In the genomic region with DNA sequence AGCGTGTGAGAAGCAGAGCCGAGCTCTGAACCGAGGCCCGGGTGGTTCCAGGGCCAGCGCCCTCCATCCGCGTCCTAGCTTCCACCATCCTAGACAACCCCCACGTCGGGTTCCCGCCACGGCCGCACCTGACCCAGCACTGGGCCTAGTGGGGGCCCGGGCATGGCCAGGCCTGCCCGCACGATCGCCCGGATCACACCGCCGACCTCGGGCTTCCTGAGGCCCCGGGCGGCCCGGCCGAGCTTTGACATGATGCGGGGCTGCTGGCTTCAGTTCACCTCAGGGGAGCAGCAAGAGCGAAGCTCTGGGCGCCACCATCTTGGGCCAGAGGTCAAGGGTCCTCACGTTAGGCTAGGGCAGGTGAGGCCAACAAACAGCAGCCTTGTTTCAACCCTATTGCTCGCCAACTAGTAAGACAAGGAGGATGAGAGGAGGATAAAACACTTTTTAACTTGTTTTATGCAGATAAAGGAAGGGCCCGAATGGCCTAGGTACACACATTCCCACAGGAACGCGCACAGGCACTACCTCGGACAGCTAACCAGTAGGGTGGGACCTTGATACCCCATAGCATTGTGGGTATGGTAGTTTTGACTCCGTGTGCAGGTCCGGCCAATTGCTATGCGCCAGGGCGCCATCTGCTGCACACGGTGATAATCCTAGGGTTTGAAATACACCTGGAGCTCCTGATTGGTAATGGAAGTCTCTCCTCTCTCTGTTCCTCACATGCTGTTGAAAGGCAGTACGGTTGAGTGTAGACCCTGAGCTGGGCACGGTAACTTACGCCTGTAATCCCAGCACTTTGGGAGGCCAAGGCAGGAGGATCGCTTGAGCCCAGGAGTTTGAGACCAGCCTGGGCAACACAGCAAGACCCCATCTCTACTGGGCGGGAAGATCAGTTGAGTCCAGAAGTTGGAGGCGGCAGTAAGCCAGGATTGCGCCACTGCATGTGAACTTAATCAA, we compare ENCODE assay signal across 1 cellular context.
A peak's percentile ranks its signal among the peaks of the same experiment; 100 is the strongest.
TF ChIP-seq lines count a peak whose summit lies in the region.

Gene MRPL11, minus strand, starts transcription at position 345 of the 963 bp plus-strand sequence. Its CDS starts 94 bp downstream, at position 251.

TF ChIP-seq in HepG2, 621 proteins besides CTCF, POLR2A, EP300 and RAD21 (continued from another document):
- TF ChIP-seq, protein P1, sequence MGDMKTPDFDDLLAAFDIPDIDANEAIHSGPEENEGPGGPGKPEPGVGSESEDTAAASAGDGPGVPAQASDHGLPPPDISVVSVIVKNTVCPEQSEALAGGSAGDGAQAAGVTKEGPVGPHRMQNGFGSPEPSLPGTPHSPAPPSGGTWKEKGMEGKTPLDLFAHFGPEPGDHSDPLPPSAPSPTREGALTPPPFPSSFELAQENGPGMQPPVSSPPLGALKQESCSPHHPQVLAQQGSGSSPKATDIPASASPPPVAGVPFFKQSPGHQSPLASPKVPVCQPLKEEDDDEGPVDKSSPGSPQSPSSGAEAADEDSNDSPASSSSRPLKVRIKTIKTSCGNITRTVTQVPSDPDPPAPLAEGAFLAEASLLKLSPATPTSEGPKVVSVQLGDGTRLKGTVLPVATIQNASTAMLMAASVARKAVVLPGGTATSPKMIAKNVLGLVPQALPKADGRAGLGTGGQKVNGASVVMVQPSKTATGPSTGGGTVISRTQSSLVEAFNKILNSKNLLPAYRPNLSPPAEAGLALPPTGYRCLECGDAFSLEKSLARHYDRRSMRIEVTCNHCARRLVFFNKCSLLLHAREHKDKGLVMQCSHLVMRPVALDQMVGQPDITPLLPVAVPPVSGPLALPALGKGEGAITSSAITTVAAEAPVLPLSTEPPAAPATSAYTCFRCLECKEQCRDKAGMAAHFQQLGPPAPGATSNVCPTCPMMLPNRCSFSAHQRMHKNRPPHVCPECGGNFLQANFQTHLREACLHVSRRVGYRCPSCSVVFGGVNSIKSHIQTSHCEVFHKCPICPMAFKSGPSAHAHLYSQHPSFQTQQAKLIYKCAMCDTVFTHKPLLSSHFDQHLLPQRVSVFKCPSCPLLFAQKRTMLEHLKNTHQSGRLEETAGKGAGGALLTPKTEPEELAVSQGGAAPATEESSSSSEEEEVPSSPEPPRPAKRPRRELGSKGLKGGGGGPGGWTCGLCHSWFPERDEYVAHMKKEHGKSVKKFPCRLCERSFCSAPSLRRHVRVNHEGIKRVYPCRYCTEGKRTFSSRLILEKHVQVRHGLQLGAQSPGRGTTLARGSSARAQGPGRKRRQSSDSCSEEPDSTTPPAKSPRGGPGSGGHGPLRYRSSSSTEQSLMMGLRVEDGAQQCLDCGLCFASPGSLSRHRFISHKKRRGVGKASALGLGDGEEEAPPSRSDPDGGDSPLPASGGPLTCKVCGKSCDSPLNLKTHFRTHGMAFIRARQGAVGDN (CRISPR knock-in tag; IDR thresholded peaks at IDR 0.05): peak; percentile 81
- TF ChIP-seq, protein P2, sequence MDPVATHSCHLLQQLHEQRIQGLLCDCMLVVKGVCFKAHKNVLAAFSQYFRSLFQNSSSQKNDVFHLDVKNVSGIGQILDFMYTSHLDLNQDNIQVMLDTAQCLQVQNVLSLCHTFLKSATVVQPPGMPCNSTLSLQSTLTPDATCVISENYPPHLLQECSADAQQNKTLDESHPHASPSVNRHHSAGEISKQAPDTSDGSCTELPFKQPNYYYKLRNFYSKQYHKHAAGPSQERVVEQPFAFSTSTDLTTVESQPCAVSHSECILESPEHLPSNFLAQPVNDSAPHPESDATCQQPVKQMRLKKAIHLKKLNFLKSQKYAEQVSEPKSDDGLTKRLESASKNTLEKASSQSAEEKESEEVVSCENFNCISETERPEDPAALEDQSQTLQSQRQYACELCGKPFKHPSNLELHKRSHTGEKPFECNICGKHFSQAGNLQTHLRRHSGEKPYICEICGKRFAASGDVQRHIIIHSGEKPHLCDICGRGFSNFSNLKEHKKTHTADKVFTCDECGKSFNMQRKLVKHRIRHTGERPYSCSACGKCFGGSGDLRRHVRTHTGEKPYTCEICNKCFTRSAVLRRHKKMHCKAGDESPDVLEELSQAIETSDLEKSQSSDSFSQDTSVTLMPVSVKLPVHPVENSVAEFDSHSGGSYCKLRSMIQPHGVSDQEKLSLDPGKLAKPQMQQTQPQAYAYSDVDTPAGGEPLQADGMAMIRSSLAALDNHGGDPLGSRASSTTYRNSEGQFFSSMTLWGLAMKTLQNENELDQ (CRISPR knock-in tag; IDR thresholded peaks at IDR 0.05; ENCODE audit: borderline replicate concordance): no peak
- TF ChIP-seq DPF2 (CRISPR knock-in tag; IDR thresholded peaks at IDR 0.05; ENCODE audit: borderline replicate concordance, low read depth) (no peak), YEATS2 (CRISPR knock-in tag; IDR thresholded peaks at IDR 0.05; ENCODE audit: borderline replicate concordance) (peak; percentile 72), ZFP82 (CRISPR knock-in tag; IDR thresholded peaks at IDR 0.05; ENCODE audit: borderline replicate concordance) (no peak), ZNF557 (CRISPR knock-in tag; IDR thresholded peaks at IDR 0.05) (no peak), ZNF326 (CRISPR knock-in tag; IDR thresholded peaks at IDR 0.05; ENCODE audit: borderline replicate concordance) (no peak), SMAD1 (CRISPR knock-in tag; IDR thresholded peaks at IDR 0.05; ENCODE audit: borderline replicate concordance, low read depth) (0 out of 2 replicates have a peak, but pooled peaks have one; percentile 63), ZNF576 (CRISPR knock-in tag; IDR thresholded peaks at IDR 0.05) (peak; percentile 62; the same call in 1 of the 2 replicates), ZNF33B (CRISPR knock-in tag; IDR thresholded peaks at IDR 0.05) (peak; percentile 30; the same call in 1 of the 2 replicates), SMAD3 (CRISPR knock-in tag; IDR thresholded peaks at IDR 0.05) (0 out of 2 replicates have a peak, but pooled peaks have one; percentile 41), ZNF143 (CRISPR knock-in tag; IDR thresholded peaks at IDR 0.05) (peak; percentile 99), ZNF329 (CRISPR knock-in tag; IDR thresholded peaks at IDR 0.05; ENCODE audit: low read depth) (0 out of 2 replicates have a peak, but pooled peaks have one; percentile 20)
- TF ChIP-seq, protein P3, sequence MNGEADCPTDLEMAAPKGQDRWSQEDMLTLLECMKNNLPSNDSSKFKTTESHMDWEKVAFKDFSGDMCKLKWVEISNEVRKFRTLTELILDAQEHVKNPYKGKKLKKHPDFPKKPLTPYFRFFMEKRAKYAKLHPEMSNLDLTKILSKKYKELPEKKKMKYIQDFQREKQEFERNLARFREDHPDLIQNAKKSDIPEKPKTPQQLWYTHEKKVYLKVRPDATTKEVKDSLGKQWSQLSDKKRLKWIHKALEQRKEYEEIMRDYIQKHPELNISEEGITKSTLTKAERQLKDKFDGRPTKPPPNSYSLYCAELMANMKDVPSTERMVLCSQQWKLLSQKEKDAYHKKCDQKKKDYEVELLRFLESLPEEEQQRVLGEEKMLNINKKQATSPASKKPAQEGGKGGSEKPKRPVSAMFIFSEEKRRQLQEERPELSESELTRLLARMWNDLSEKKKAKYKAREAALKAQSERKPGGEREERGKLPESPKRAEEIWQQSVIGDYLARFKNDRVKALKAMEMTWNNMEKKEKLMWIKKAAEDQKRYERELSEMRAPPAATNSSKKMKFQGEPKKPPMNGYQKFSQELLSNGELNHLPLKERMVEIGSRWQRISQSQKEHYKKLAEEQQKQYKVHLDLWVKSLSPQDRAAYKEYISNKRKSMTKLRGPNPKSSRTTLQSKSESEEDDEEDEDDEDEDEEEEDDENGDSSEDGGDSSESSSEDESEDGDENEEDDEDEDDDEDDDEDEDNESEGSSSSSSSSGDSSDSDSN (CRISPR knock-in tag; IDR thresholded peaks at IDR 0.05): peak; percentile 65
- TF ChIP-seq, protein P4, sequence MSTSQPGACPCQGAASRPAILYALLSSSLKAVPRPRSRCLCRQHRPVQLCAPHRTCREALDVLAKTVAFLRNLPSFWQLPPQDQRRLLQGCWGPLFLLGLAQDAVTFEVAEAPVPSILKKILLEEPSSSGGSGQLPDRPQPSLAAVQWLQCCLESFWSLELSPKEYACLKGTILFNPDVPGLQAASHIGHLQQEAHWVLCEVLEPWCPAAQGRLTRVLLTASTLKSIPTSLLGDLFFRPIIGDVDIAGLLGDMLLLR (CRISPR knock-in tag; IDR thresholded peaks at IDR 0.05): no peak
- TF ChIP-seq, protein P5, sequence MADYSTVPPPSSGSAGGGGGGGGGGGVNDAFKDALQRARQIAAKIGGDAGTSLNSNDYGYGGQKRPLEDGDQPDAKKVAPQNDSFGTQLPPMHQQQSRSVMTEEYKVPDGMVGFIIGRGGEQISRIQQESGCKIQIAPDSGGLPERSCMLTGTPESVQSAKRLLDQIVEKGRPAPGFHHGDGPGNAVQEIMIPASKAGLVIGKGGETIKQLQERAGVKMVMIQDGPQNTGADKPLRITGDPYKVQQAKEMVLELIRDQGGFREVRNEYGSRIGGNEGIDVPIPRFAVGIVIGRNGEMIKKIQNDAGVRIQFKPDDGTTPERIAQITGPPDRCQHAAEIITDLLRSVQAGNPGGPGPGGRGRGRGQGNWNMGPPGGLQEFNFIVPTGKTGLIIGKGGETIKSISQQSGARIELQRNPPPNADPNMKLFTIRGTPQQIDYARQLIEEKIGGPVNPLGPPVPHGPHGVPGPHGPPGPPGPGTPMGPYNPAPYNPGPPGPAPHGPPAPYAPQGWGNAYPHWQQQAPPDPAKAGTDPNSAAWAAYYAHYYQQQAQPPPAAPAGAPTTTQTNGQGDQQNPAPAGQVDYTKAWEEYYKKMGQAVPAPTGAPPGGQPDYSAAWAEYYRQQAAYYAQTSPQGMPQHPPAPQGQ (CRISPR knock-in tag; IDR thresholded peaks at IDR 0.05; ENCODE audit: borderline replicate concordance): no peak
